1 cellular context compared by ENCODE assay signal in genomic region chr2:9770006-9770307, GRCh38.
TF ChIP-seq lines count a peak whose summit lies in the region.

No MANE protein-coding gene starts in this region.

TF ChIP-seq in HCT116, 20 proteins besides CTCF, POLR2A, EP300 and RAD21 (continued from another document):
- TF ChIP-seq ZBTB33 (IDR thresholded peaks at IDR 0.05; ENCODE audit: extremely low read depth, insufficient replicate concordance, low read length) = no peak
- no peak for TF ChIP-seq REST (IDR thresholded peaks at IDR 0.05; ENCODE audit: low read depth)
- TF ChIP-seq EGR1 (IDR thresholded peaks at IDR 0.05; ENCODE audit: low read depth) = no peak
- no peak for TF ChIP-seq TCF7L2 (IDR thresholded peaks at IDR 0.05; ENCODE audit: borderline replicate concordance, extremely low read depth, insufficient read depth, insufficient read length)
- TF ChIP-seq JUND (IDR thresholded peaks at IDR 0.05) = no peak
